13 cellular contexts compared by ENCODE assay signal in the genomic region with DNA sequence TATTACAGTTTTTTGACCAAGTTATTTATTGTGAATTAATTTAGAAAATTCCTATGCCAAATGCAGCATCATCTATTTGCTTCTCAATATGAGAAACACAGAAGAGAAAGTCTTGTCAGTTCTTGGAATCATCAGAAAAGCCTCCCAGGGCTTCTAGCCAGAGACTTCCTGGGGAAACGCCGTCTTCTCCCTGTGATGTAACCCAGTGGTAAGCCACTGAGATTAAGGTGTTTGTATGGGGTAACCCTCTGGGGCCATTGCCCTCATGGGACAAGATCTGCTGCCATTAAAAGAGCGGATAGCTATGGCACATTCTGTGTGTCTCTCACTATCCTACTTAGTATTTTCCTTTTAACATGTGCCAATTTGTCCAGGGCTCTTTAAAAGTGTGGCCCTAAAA. TPM values are rescaled to one million over a fixed set of nuclear protein-coding genes. Genes with fewer than 3 reads are reported as not detected.
"Had no signal": no experiment of that assay in that cellular context is flagged by ENCODE, and none has a peak within 500 bp of the region (broad histone marks: within the 10 kb centered on the region; RNA-seq: fewer than 3 reads in every experiment).

No MANE protein-coding gene starts in this region.

- H3K4me2 ChIP-seq: hepatocyte, neural progenitor cell had no signal

- H3K4me3 ChIP-seq: coronary artery, hepatocyte, neural progenitor cell, ovary, thoracic aorta had no signal

- FAIRE-seq: urothelium cell line had no signal

- H3K27ac ChIP-seq: coronary artery, hepatocyte, neural progenitor cell, ovary, thoracic aorta had no signal

- ATAC-seq: activated CD4-positive, alpha-beta T cell treated with anti-CD3 and anti-CD28 coated beads for 36 hours; activated T-helper 17 cell treated with anti-CD3 and anti-CD28 coated beads, Interleukin-2, amount 50 U/mL, for 72 hours had no signal

- H2AFZ ChIP-seq: hepatocyte, neural progenitor cell had no signal

- H3K9me3 ChIP-seq: ovary, thoracic aorta had no signal

- DNase-seq: activated CD4-positive, alpha-beta memory T cell treated with anti-CD3 and anti-CD28 coated beads, Interleukin-2, amount 10 ng/mL, durations not matched to agents 7 days and 5 days; activated CD4-positive, alpha-beta T cell treated with anti-CD3 and anti-CD28 coated beads for 36 hours; activated naive CD4-positive, alpha-beta T cell treated with anti-CD3 and anti-CD28 coated beads for 36 hours; effector CD8-positive, alpha-beta T cell; ovary; stimulated activated CD4-positive, alpha-beta T cell treated with anti-CD3 and anti-CD28 coated beads, Interleukin-4, amount 100 ng/mL, for 1 hour; stimulated activated CD8-positive, alpha-beta memory T cell treated with anti-CD3 and anti-CD28 coated beads, Interleukin-4, amount 100 ng/mL, for 48 hours had no signal

- H3K36me3 ChIP-seq: neural progenitor cell, ovary, thoracic aorta had no signal

- H3K79me2 ChIP-seq: hepatocyte had no signal

- H3K4me1 ChIP-seq: neural progenitor cell had no signal

- H3K27me3 ChIP-seq: hepatocyte, neural progenitor cell, ovary had no signal

- H3K9ac ChIP-seq: neural progenitor cell had no signal

RNA-seq across cellular contexts. Expression of a gene that starts 28.0 kb away (rescaled TPM):
- total RNA-seq: activated CD4-positive, alpha-beta memory T cell treated with anti-CD3 and anti-CD28 coated beads, Interleukin-2, amount 10 ng/mL, durations not matched to agents 7 days and 5 days; activated naive CD4-positive, alpha-beta T cell treated with anti-CD3 and anti-CD28 coated beads for 36 hours; activated T-helper 17 cell treated with anti-CD3 and anti-CD28 coated beads, Interleukin-2, amount 50 U/mL, for 72 hours had no signal
